In the genomic region with DNA sequence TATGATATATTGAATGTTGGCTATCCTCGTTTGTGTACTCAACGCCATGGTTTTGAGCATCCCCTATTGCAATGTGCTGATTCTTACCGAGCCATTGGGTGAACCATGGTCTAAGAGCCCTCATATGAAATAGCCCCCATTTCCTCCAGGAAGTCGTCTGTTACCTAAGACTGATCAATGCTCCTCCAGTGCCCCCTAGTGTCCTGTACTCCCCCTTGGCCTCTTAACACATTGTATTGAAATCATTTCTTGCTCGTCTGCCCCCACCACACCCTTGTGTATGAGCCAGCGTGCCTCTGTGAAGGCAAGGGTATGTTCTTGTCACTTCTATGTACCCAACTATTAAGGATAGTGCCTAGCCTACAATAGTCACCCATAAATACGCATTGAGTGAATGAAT, we compare ENCODE assay signal across 8 cellular contexts.
DNase-seq lines count a peak whose midpoint lies in the region; ATAC-seq, FAIRE-seq and TF ChIP-seq lines count a peak whose summit lies in the region.

No MANE protein-coding gene starts in this region.

- TF ChIP-seq CTCF in AG10803 (conservative IDR thresholded peaks at IDR 0.05; ENCODE audit: low read length): peak; percentile 62

- no peaks in the 10 kb centered on the region for H3K4me1 ChIP-seq in NT2/D1 (ENCODE audit: insufficient read depth, insufficient read length)

- no peaks in the 10 kb centered on the region for H3K27me3 ChIP-seq in NT2/D1 (ENCODE audit: insufficient read depth, insufficient read length)

- peak; percentile 71 for FAIRE-seq in GM18507 (lab: Jason Lieb, UNC)

- no peak overlapping the region for H3K9ac ChIP-seq in NT2/D1 (ENCODE audit: insufficient read length, low read depth)

- no peaks in the 10 kb centered on the region for H3K36me3 ChIP-seq in NT2/D1 (ENCODE audit: insufficient read depth, insufficient read length, low read length)

- H3K4me3 ChIP-seq in AG10803 (ENCODE audit: low read length) (no peak overlapping the region), NT2/D1 (ENCODE audit: insufficient read length, low read depth) (no peak overlapping the region)

- peak; percentile 52 for DNase-seq in AG10803 (ENCODE audit: low read depth)
- DNase-seq in GM18507 (ENCODE audit: extremely low spot score, insufficient read length, low read depth): peak; percentile 8
- peak; percentile 70 for DNase-seq in NT2/D1 (ENCODE audit: low read depth, low spot score)
- peak; percentile 23 for DNase-seq in activated T-cell treated with anti-CD3 and anti-CD28 coated beads for 24 hours (ENCODE audit: low read depth)
- DNase-seq in germinal center (ENCODE audit: low spot score): peak; percentile 69
- DNase-seq in stimulated activated CD4-positive, alpha-beta T cell treated with anti-CD3 and anti-CD28 coated beads, Interleukin-15, amount 100 ng/mL, for 48 hours (ENCODE audit: low read depth in 2 of 2): peak; percentile 24 to 36

- no peaks in the 10 kb centered on the region for H3K9me3 ChIP-seq in NT2/D1 (ENCODE audit: insufficient read depth, low read length)

- peak; percentile 89 for ATAC-seq in HG03139 (IDR thresholded peaks at IDR 0.05; ENCODE audit: unreplicated experiment)
- ATAC-seq in GM18858 (IDR thresholded peaks at IDR 0.05; ENCODE audit: unreplicated experiment): no peak

Comparison
In these comparisons a context has a peak if more than half of its experiments do, and no peak if none do; other contexts are left out.
1. DNase-seq: peak in every context shown above with its lines; median percentile 70 in NT2/D1; 69 in germinal center; 52 in AG10803; 30 in stimulated activated CD4-positive, alpha-beta T cell treated with anti-CD3 and anti-CD28 coated beads, Interleukin-15, amount 100 ng/mL, for 48 hours; 23 in activated T-cell treated with anti-CD3 and anti-CD28 coated beads for 24 hours; 8 in GM18507.